ENCODE assay signal across 13 cellular contexts in genomic region chr19:19171821-19172532, GRCh38. TPM values are rescaled to one million over a fixed set of nuclear protein-coding genes. Genes with fewer than 3 reads are reported as not detected.
A peak's percentile ranks its signal among the peaks of the same experiment; 100 is the strongest.
DNase-seq lines count a peak whose midpoint lies in the region; ATAC-seq, FAIRE-seq and TF ChIP-seq lines count a peak whose summit lies in the region.
"Had no signal": no experiment of that assay in that cellular context is flagged by ENCODE, and none has a peak within 500 bp of the region (broad histone marks: within the 10 kb centered on the region; RNA-seq: fewer than 3 reads in every experiment).

No MANE protein-coding gene starts in this region.

- CTCF ChIA-PET in HepG2 (lab: Yijun Ruan, JAX; ENCODE audit: low intra/inter-chr PET ratio, low total read pairs) = interaction anchor here (1.7 kb wide), 1 partner anchor 27 kb away, joined by 6 read pairs; no protein-coding TSS in a partner anchor

- TF ChIP-seq CTCF in HepG2 (CRISPR knock-in tag; IDR thresholded peaks at IDR 0.05) = 0 out of 2 replicates have a peak, but pooled peaks have one; percentile 17
- no peak for TF ChIP-seq CTCF in tibial artery (IDR thresholded peaks at IDR 0.05)

- peaks cover 63% of the 10 kb centered on the region for H3K4me1 ChIP-seq in HepG2 (ENCODE audit: insufficient read depth, low read length)
- peaks cover 0 to 18% (median 10%) of the 10 kb centered on the region in 4 donors for H3K4me1 ChIP-seq in tibial artery

- intact Hi-C loops in HepG2 (cut with micrococcal nuclease; ENCODE audit: unreplicated experiment) (loop anchor here (5.0 kb wide), 1 partner anchor 35 kb away; the partner anchor contains the start of gene TMEM161A), tibial artery (cut with DNase I; ENCODE audit: low total_unique reads) (no loop called here)

- peak overlapping the region; percentile 65 for H3K4me2 ChIP-seq in HepG2 (ENCODE audit: low read depth, low read length)

- H2AFZ ChIP-seq in HepG2 (ENCODE audit: low read length) = no peak overlapping the region

- peak; percentile 23 for DNase-seq in Daoy (ENCODE audit: low read depth)
- DNase-seq in HuH-7 (ENCODE audit: low spot score) = peak; percentile 91
- DNase-seq in SW480 (ENCODE audit: low spot score) = peak; percentile 68
- DNase-seq in HepG2 (ENCODE audit: low spot score) = peak; percentile 62
- no peak for DNase-seq in tibial artery
- DNase-seq: central memory CD4-positive, alpha-beta T cell; NCI-H187 had no signal

- POLR2A ChIA-PET in HepG2 (lab: Yijun Ruan, JAX) = interaction anchor here (2.7 kb wide), 1 partner anchor 30 kb away, joined by 9 read pairs; the partner anchor contains the start of gene NR2C2AP

- H3K9me3 ChIP-seq in HepG2 (ENCODE audit: low read length) (no peaks in the 10 kb centered on the region), tibial artery (no peaks in the 10 kb centered on the region)

- H3K27ac ChIP-seq in HepG2 (ENCODE audit: extremely low read length, insufficient read depth, low read length) = peak overlapping the region; percentile 30
- H3K27ac ChIP-seq in tibial artery = no peak overlapping the region

- FAIRE-seq in HepG2 (lab: Jason Lieb, UNC) = peak; percentile 39
- FAIRE-seq: H54 had no signal

- ATAC-seq in HepG2 (peak; percentile 63), HG02759 (IDR thresholded peaks at IDR 0.05; ENCODE audit: unreplicated experiment) (no peak), GM18861 (IDR thresholded peaks at IDR 0.05; ENCODE audit: unreplicated experiment) (no peak), GM18873 (IDR thresholded peaks at IDR 0.05; ENCODE audit: low FRiP score, unreplicated experiment) (no peak)
- ATAC-seq: stimulated activated effector memory CD8-positive, alpha-beta T cell treated with anti-CD3 and anti-CD28 coated beads, Interleukin-12 subunit alpha, Interleukin-12 subunit beta, amount 100 ng/mL, for 72 hours had no signal

- no peaks in the 10 kb centered on the region for H3K79me2 ChIP-seq in HepG2 (ENCODE audit: insufficient read depth, low read length)

- WGBS in HepG2 (ENCODE audit: low lambda C conversion rate) = 3% methylated on average over 3 of the region's 8 CpGs

- peak; percentile 28 to 80; a peak in 2 of 4 replicates for TF ChIP-seq EP300 in HepG2 (IDR thresholded peaks at IDR 0.05; ENCODE audit: low read depth in 2 of 2, low read length in 2 of 2)
- TF ChIP-seq EP300 in HepG2 (CRISPR knock-in tag; IDR thresholded peaks at IDR 0.05; ENCODE audit: borderline replicate concordance) = peak; percentile 86

- in situ Hi-C loops in HepG2 (cut with HindIII; ENCODE audit: extremely low pct_ligation_motif_present, low pct_unique_long_range_greater_than_20kb) = no loop called here

- H3K27me3 ChIP-seq in HepG2 (ENCODE audit: control insufficient read depth in 1 of 2, insufficient read depth in 2 of 2, low read length in 2 of 2) (no peaks in the 10 kb centered on the region), tibial artery (peaks cover 0 to 5% of the 10 kb centered on the region in 2 donors)

- H4K20me1 ChIP-seq in HepG2 (ENCODE audit: insufficient read depth, low read length) = no peaks in the 10 kb centered on the region

- TF ChIP-seq RAD21 in HepG2 (CRISPR knock-in tag; IDR thresholded peaks at IDR 0.05) = no peak

- H3K4me3 ChIP-seq in HepG2 (replicated peaks in 1 of 3; ENCODE audit: insufficient read depth in 1 of 3, low read depth in 2 of 3, low read length in 3 of 3) (peak overlapping the region in 1 of 3 experiments; percentile 43; a peak in 2 of 6 replicates), tibial artery (no peak overlapping the region)

- TF ChIP-seq POLR2A in HepG2 (IDR thresholded peaks at IDR 0.05; ENCODE audit: insufficient read depth in 1 of 2, low read depth in 2 of 2, low read length in 2 of 2) = no peak

- no TSS peak for BruUV-seq in HepG2 (replicated peaks; lab: Mats Ljungman, UMichigan)

- H3K36me3 ChIP-seq in HepG2 (replicated peaks in 1 of 2; ENCODE audit: control insufficient read depth in 1 of 2, insufficient read depth in 2 of 2, low read length in 2 of 2) = no peaks in the 10 kb centered on the region; a peak in 1 of 5 replicates
- H3K36me3 ChIP-seq in tibial artery = peaks cover 5 to 25% (median 15%) of the 10 kb centered on the region in 3 donors

- H3K9ac ChIP-seq in HepG2 (ENCODE audit: insufficient read depth, low read depth, low read length) = peak overlapping the region; percentile 45; the same call in 1 of the 2 replicates

RNA-seq across cellular contexts. Expression of gene MEF2B, which starts 1.9 kb away (rescaled TPM):
- total RNA-seq in Daoy (2014; rRNA removed; shearing (Covaris generic)) = 0.06 TPM in 1 of 2 replicates, not detected in the other
- 0.44 and 1.2 TPM in 2 replicates for total RNA-seq in HepG2 (2016; rRNA removed; fragmentation: Illumina TruSeq; extraction: Trizol)
- 0.81 and 1.1 TPM in 2 replicates for total RNA-seq in HepG2 (2016; cell fraction: cytosol; rRNA removed; fragmentation: Illumina TruSeq; extraction: Trizol; ENCODE audit: low read depth)
- 0.41 TPM in 1 of 2 replicates, not detected in the other for total RNA-seq in HepG2 (2016; cell fraction: insoluble cytoplasmic fraction; rRNA removed; fragmentation: Illumina TruSeq; extraction: Trizol)
- 0.46 and 1.8 TPM in 2 replicates for total RNA-seq in HepG2 (2016; cell fraction: membrane; rRNA removed; fragmentation: Illumina TruSeq; extraction: Trizol)
- total RNA-seq in HepG2 (2016; cell fraction: nucleus; rRNA removed; fragmentation: Illumina TruSeq; extraction: Trizol) = 0.81 and 1.6 TPM in 2 replicates
- polyA plus RNA-seq in HepG2 (2011; rRNA removed) = 1.7 and 2.3 TPM in 2 replicates
- polyA plus RNA-seq in HepG2 (2011; cell fraction: cytosol; rRNA removed) = 2.1 and 2.9 TPM in 2 replicates
- polyA plus RNA-seq in HepG2 (2011; cell fraction: nucleus; rRNA removed) = 4.0 and 4.5 TPM in 2 replicates
- 2.2 and 4.4 TPM in 2 replicates for polyA plus RNA-seq in HepG2 (2012)
- 0.86 and 1.1 TPM in 2 replicates for polyA plus RNA-seq in HepG2 (2016; cell fraction: cytosol; fragmentation: Illumina TruSeq; extraction: Trizol; ENCODE audit: low read depth)
- polyA plus RNA-seq in HepG2 (2016; cell fraction: insoluble cytoplasmic fraction; fragmentation: Illumina TruSeq; extraction: Trizol; ENCODE audit: low read depth) = 0.42 and 1.8 TPM in 2 replicates
- polyA plus RNA-seq in HepG2 (2016; cell fraction: membrane; fragmentation: Illumina TruSeq; extraction: Trizol; ENCODE audit: low read depth) = 0.38 and 1.1 TPM in 2 replicates
- polyA plus RNA-seq in HepG2 (2016; cell fraction: nucleus; fragmentation: Illumina TruSeq; extraction: Trizol; ENCODE audit: insufficient read depth, low read depth) = 2.1 and 3.9 TPM in 2 replicates
- polyA minus RNA-seq in HepG2 (2011; rRNA and poly(A)+ RNA removed; ENCODE audit: low replicate concordance) = 0.33 and 1.1 TPM in 2 replicates
- polyA minus RNA-seq in HepG2 (2011; cell fraction: cytosol; rRNA and poly(A)+ RNA removed) = 1.2 TPM in 1 of 2 replicates, not detected in the other
- polyA minus RNA-seq in HepG2 (2011; cell fraction: nucleus; rRNA and poly(A)+ RNA removed) = 1.4 and 2.0 TPM in 2 replicates
- total RNA-seq: glomerular endothelial cell had no signal

RNA-seq across cellular contexts. Expression of gene BORCS8, which starts 20.0 kb away (rescaled TPM):
- 7.8 and 18.7 TPM in 2 replicates for total RNA-seq in Daoy (2014; rRNA removed; shearing (Covaris generic))
- total RNA-seq in HepG2 (2016; rRNA removed; fragmentation: Illumina TruSeq; extraction: Trizol) = 13.3 and 16.8 TPM in 2 replicates
- 5.8 and 6.2 TPM in 2 replicates for total RNA-seq in HepG2 (2016; cell fraction: cytosol; rRNA removed; fragmentation: Illumina TruSeq; extraction: Trizol; ENCODE audit: low read depth)
- total RNA-seq in HepG2 (2016; cell fraction: insoluble cytoplasmic fraction; rRNA removed; fragmentation: Illumina TruSeq; extraction: Trizol) = 10.7 and 12.4 TPM in 2 replicates
- total RNA-seq in HepG2 (2016; cell fraction: membrane; rRNA removed; fragmentation: Illumina TruSeq; extraction: Trizol) = 9.4 and 12.2 TPM in 2 replicates
- total RNA-seq in HepG2 (2016; cell fraction: nucleus; rRNA removed; fragmentation: Illumina TruSeq; extraction: Trizol) = 7.5 TPM in 2 replicates
- 9.6 and 9.9 TPM in 2 replicates for polyA plus RNA-seq in HepG2 (2011; rRNA removed)
- polyA plus RNA-seq in HepG2 (2011; cell fraction: cytosol; rRNA removed) = 5.5 and 9.4 TPM in 2 replicates
- polyA plus RNA-seq in HepG2 (2011; cell fraction: nucleus; rRNA removed) = 19.1 and 20.9 TPM in 2 replicates
- 5.3 and 5.7 TPM in 2 replicates for polyA plus RNA-seq in HepG2 (2012)
- 6.8 and 7.0 TPM in 2 replicates for polyA plus RNA-seq in HepG2 (2016; cell fraction: cytosol; fragmentation: Illumina TruSeq; extraction: Trizol; ENCODE audit: low read depth)
- 16.4 and 17.7 TPM in 2 replicates for polyA plus RNA-seq in HepG2 (2016; cell fraction: insoluble cytoplasmic fraction; fragmentation: Illumina TruSeq; extraction: Trizol; ENCODE audit: low read depth)
- polyA plus RNA-seq in HepG2 (2016; cell fraction: membrane; fragmentation: Illumina TruSeq; extraction: Trizol; ENCODE audit: low read depth) = 10.7 and 11.7 TPM in 2 replicates
- polyA plus RNA-seq in HepG2 (2016; cell fraction: nucleus; fragmentation: Illumina TruSeq; extraction: Trizol; ENCODE audit: insufficient read depth, low read depth) = 17.6 and 20.8 TPM in 2 replicates
- 13.1 and 33.4 TPM in 2 replicates for polyA minus RNA-seq in HepG2 (2011; rRNA and poly(A)+ RNA removed; ENCODE audit: low replicate concordance)
- 2.3 and 3.9 TPM in 2 replicates for polyA minus RNA-seq in HepG2 (2011; cell fraction: cytosol; rRNA and poly(A)+ RNA removed)
- polyA minus RNA-seq in HepG2 (2011; cell fraction: nucleus; rRNA and poly(A)+ RNA removed) = 6.1 and 9.5 TPM in 2 replicates

RNA-seq across cellular contexts. Expression of gene RFXANK, which starts 20.1 kb away (rescaled TPM):
- 87.1 and 109 TPM in 2 replicates for total RNA-seq in Daoy (2014; rRNA removed; shearing (Covaris generic))
- total RNA-seq in HepG2 (2016; rRNA removed; fragmentation: Illumina TruSeq; extraction: Trizol) = 80.7 and 83.1 TPM in 2 replicates
- total RNA-seq in HepG2 (2016; cell fraction: cytosol; rRNA removed; fragmentation: Illumina TruSeq; extraction: Trizol; ENCODE audit: low read depth) = 25.6 and 30.2 TPM in 2 replicates
- 80.2 and 88.4 TPM in 2 replicates for total RNA-seq in HepG2 (2016; cell fraction: insoluble cytoplasmic fraction; rRNA removed; fragmentation: Illumina TruSeq; extraction: Trizol)
- 35.6 and 40.8 TPM in 2 replicates for total RNA-seq in HepG2 (2016; cell fraction: membrane; rRNA removed; fragmentation: Illumina TruSeq; extraction: Trizol)
- 38.1 and 49.9 TPM in 2 replicates for total RNA-seq in HepG2 (2016; cell fraction: nucleus; rRNA removed; fragmentation: Illumina TruSeq; extraction: Trizol)
- 49.9 and 56.1 TPM in 2 replicates for polyA plus RNA-seq in HepG2 (2011; rRNA removed)
- 34.1 and 52.6 TPM in 2 replicates for polyA plus RNA-seq in HepG2 (2011; cell fraction: cytosol; rRNA removed)
- 142 and 154 TPM in 2 replicates for polyA plus RNA-seq in HepG2 (2011; cell fraction: nucleus; rRNA removed)
- polyA plus RNA-seq in HepG2 (2012) = 34.7 and 59.7 TPM in 2 replicates
- polyA plus RNA-seq in HepG2 (2016; cell fraction: cytosol; fragmentation: Illumina TruSeq; extraction: Trizol; ENCODE audit: low read depth) = 20.9 and 21.7 TPM in 2 replicates
- 76.4 and 82.0 TPM in 2 replicates for polyA plus RNA-seq in HepG2 (2016; cell fraction: insoluble cytoplasmic fraction; fragmentation: Illumina TruSeq; extraction: Trizol; ENCODE audit: low read depth)
- 22.9 and 31.4 TPM in 2 replicates for polyA plus RNA-seq in HepG2 (2016; cell fraction: membrane; fragmentation: Illumina TruSeq; extraction: Trizol; ENCODE audit: low read depth)
- 69.3 and 92.4 TPM in 2 replicates for polyA plus RNA-seq in HepG2 (2016; cell fraction: nucleus; fragmentation: Illumina TruSeq; extraction: Trizol; ENCODE audit: insufficient read depth, low read depth)
- polyA minus RNA-seq in HepG2 (2011; rRNA and poly(A)+ RNA removed; ENCODE audit: low replicate concordance) = 45.6 and 94.4 TPM in 2 replicates
- 17.8 and 18.0 TPM in 2 replicates for polyA minus RNA-seq in HepG2 (2011; cell fraction: cytosol; rRNA and poly(A)+ RNA removed)
- 29.1 and 32.6 TPM in 2 replicates for polyA minus RNA-seq in HepG2 (2011; cell fraction: nucleus; rRNA and poly(A)+ RNA removed)

RNA-seq across cellular contexts. Expression of gene NR2C2AP, which starts 31.2 kb away (rescaled TPM):
- total RNA-seq in Daoy (2014; rRNA removed; shearing (Covaris generic)) = 25.1 and 31.3 TPM in 2 replicates
- 25.5 and 26.8 TPM in 2 replicates for total RNA-seq in HepG2 (2016; rRNA removed; fragmentation: Illumina TruSeq; extraction: Trizol)
- 14.8 and 22.9 TPM in 2 replicates for total RNA-seq in HepG2 (2016; cell fraction: cytosol; rRNA removed; fragmentation: Illumina TruSeq; extraction: Trizol; ENCODE audit: low read depth)
- 23.5 and 26.0 TPM in 2 replicates for total RNA-seq in HepG2 (2016; cell fraction: insoluble cytoplasmic fraction; rRNA removed; fragmentation: Illumina TruSeq; extraction: Trizol)
- 19.1 and 21.5 TPM in 2 replicates for total RNA-seq in HepG2 (2016; cell fraction: membrane; rRNA removed; fragmentation: Illumina TruSeq; extraction: Trizol)
- total RNA-seq in HepG2 (2016; cell fraction: nucleus; rRNA removed; fragmentation: Illumina TruSeq; extraction: Trizol) = 19.4 and 19.6 TPM in 2 replicates
- 12.2 and 13.8 TPM in 2 replicates for polyA plus RNA-seq in HepG2 (2011; rRNA removed)
- polyA plus RNA-seq in HepG2 (2011; cell fraction: cytosol; rRNA removed) = 10.6 and 11.8 TPM in 2 replicates
- polyA plus RNA-seq in HepG2 (2011; cell fraction: nucleus; rRNA removed) = 17.7 and 18.2 TPM in 2 replicates
- polyA plus RNA-seq in HepG2 (2012) = 9.3 and 13.3 TPM in 2 replicates
- 5.7 and 6.8 TPM in 2 replicates for polyA plus RNA-seq in HepG2 (2016; cell fraction: cytosol; fragmentation: Illumina TruSeq; extraction: Trizol; ENCODE audit: low read depth)
- 19.7 and 21.9 TPM in 2 replicates for polyA plus RNA-seq in HepG2 (2016; cell fraction: insoluble cytoplasmic fraction; fragmentation: Illumina TruSeq; extraction: Trizol; ENCODE audit: low read depth)
- 7.9 and 11.8 TPM in 2 replicates for polyA plus RNA-seq in HepG2 (2016; cell fraction: membrane; fragmentation: Illumina TruSeq; extraction: Trizol; ENCODE audit: low read depth)
- polyA plus RNA-seq in HepG2 (2016; cell fraction: nucleus; fragmentation: Illumina TruSeq; extraction: Trizol; ENCODE audit: insufficient read depth, low read depth) = 34.7 and 38.0 TPM in 2 replicates
- polyA minus RNA-seq in HepG2 (2011; rRNA and poly(A)+ RNA removed; ENCODE audit: low replicate concordance) = 7.3 and 22.9 TPM in 2 replicates
- polyA minus RNA-seq in HepG2 (2011; cell fraction: cytosol; rRNA and poly(A)+ RNA removed) = 3.9 and 4.2 TPM in 2 replicates
- 3.6 and 4.0 TPM in 2 replicates for polyA minus RNA-seq in HepG2 (2011; cell fraction: nucleus; rRNA and poly(A)+ RNA removed)

RNA-seq across cellular contexts. Expression of gene TMEM161A, which starts 33.7 kb away (rescaled TPM):
- total RNA-seq in Daoy (2014; rRNA removed; shearing (Covaris generic)) = 26.7 and 35.8 TPM in 2 replicates
- 10.3 and 25.9 TPM in 2 replicates for total RNA-seq in HepG2 (2016; rRNA removed; fragmentation: Illumina TruSeq; extraction: Trizol)
- total RNA-seq in HepG2 (2016; cell fraction: cytosol; rRNA removed; fragmentation: Illumina TruSeq; extraction: Trizol; ENCODE audit: low read depth) = 8.7 and 12.1 TPM in 2 replicates
- 7.7 and 28.3 TPM in 2 replicates for total RNA-seq in HepG2 (2016; cell fraction: insoluble cytoplasmic fraction; rRNA removed; fragmentation: Illumina TruSeq; extraction: Trizol)
- total RNA-seq in HepG2 (2016; cell fraction: membrane; rRNA removed; fragmentation: Illumina TruSeq; extraction: Trizol) = 7.4 and 8.8 TPM in 2 replicates
- 36.6 and 39.6 TPM in 2 replicates for total RNA-seq in HepG2 (2016; cell fraction: nucleus; rRNA removed; fragmentation: Illumina TruSeq; extraction: Trizol)
- polyA plus RNA-seq in HepG2 (2011; rRNA removed) = 31.4 and 42.7 TPM in 2 replicates
- polyA plus RNA-seq in HepG2 (2011; cell fraction: cytosol; rRNA removed) = 22.8 and 35.4 TPM in 2 replicates
- polyA plus RNA-seq in HepG2 (2011; cell fraction: nucleus; rRNA removed) = 190 and 235 TPM in 2 replicates
- 15.9 and 23.9 TPM in 2 replicates for polyA plus RNA-seq in HepG2 (2012)
- polyA plus RNA-seq in HepG2 (2016; cell fraction: cytosol; fragmentation: Illumina TruSeq; extraction: Trizol; ENCODE audit: low read depth) = 6.6 and 8.6 TPM in 2 replicates
- 8.4 and 9.9 TPM in 2 replicates for polyA plus RNA-seq in HepG2 (2016; cell fraction: insoluble cytoplasmic fraction; fragmentation: Illumina TruSeq; extraction: Trizol; ENCODE audit: low read depth)
- polyA plus RNA-seq in HepG2 (2016; cell fraction: membrane; fragmentation: Illumina TruSeq; extraction: Trizol; ENCODE audit: low read depth) = 8.4 and 9.5 TPM in 2 replicates
- polyA plus RNA-seq in HepG2 (2016; cell fraction: nucleus; fragmentation: Illumina TruSeq; extraction: Trizol; ENCODE audit: insufficient read depth, low read depth) = 56.7 and 60.0 TPM in 2 replicates
- 88.8 and 105 TPM in 2 replicates for polyA minus RNA-seq in HepG2 (2011; rRNA and poly(A)+ RNA removed; ENCODE audit: low replicate concordance)
- polyA minus RNA-seq in HepG2 (2011; cell fraction: cytosol; rRNA and poly(A)+ RNA removed) = 24.3 and 32.2 TPM in 2 replicates
- polyA minus RNA-seq in HepG2 (2011; cell fraction: nucleus; rRNA and poly(A)+ RNA removed) = 57.3 and 75.8 TPM in 2 replicates

Comparison
In these comparisons a context has a peak if more than half of its experiments do, and no peak if none do; other contexts are left out.
1. DNase-seq: peak in Daoy (single experiment), HuH-7 (single experiment), SW480 (single experiment) and HepG2 (single experiment); none in tibial artery (0 of 2).